In the genomic region with DNA sequence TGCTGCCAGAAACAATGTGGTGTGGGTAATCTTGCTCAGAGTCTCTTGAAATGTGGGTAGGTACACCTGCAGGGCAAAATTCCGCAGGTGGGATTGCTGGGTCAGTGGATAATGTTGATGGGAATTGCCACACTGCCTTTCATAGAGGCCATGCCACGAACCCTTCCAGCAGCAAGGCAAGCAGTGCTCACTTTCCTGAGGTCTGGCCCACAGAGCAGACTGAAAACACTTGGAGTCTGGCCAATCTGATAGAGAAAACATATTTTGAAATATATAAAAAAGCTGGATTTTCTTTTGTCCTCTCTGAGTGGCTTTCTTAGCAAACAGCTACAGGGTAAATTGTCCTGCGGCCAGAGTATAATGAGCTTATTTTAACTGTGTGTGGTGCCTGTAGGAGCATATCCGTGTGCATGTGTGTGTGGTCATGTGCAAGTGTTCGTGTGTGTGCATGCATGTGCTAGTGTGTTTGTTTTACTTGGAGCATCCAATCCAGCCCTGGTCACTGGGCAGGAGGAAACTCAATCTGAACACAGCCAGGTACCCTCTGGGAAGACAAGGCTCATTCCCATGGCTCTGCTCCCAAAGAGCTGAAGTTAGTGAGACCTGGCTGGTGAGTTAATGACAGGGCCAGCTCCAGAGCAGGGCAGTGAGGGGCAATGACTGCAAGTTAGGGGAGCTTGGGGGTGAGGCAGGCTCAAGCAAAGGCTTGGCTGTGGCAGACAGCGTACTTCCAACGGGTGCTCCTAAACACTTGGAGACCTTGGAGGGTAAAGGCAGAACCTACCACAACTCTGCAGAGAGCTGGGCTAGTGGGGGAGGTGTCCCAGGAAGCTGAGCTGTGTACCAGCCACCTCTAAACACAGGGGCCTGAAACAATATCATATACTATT, we compare ENCODE assay signal across 14 cellular contexts.
DNase-seq lines count a peak whose midpoint lies in the region; ATAC-seq and TF ChIP-seq lines count a peak whose summit lies in the region.
"Had no signal": no experiment of that assay in that cellular context is flagged by ENCODE, and none has a peak within 500 bp of the region (broad histone marks: within the 10 kb centered on the region; RNA-seq: fewer than 3 reads in every experiment).

No MANE protein-coding gene starts in this region.

- ATAC-seq in HCT116 (0 out of 2 replicates have a peak, but pooled peaks have one; percentile 6), HG03025 (IDR thresholded peaks at IDR 0.05; ENCODE audit: low FRiP score, unreplicated experiment) (no peak), T-cell (replicated peaks in 1 of 4) (no peak)
- ATAC-seq: activated T-helper 17 cell treated with anti-CD3 and anti-CD28 coated beads, Interleukin-2, amount 50 U/mL, for 72 hours had no signal

- no peak overlapping the region for H2AFZ ChIP-seq in HCT116 (ENCODE audit: low read depth, low read length, poor library complexity, severe bottlenecking)

- H3K36me3 ChIP-seq in HCT116 (ENCODE audit: control insufficient read depth in 1 of 2, insufficient read depth in 2 of 2, low read length in 2 of 2) (no peaks in the 10 kb centered on the region), ascending aorta (no peaks in the 10 kb centered on the region), kidney epithelial cell (ENCODE audit: control insufficient read depth, insufficient read depth, low read length) (no peaks in the 10 kb centered on the region)
- H3K36me3 ChIP-seq: heart left ventricle had no signal

- POLR2A ChIA-PET in HCT116 (lab: Charles Lee) (no interaction called here), T-cell (lab: Charles Lee) (interaction anchor here in 1 of 2 donors (0.5 kb wide), 1 partner anchor 688 kb away, joined by 7 read pairs; no protein-coding TSS in a partner anchor)

- BruUV-seq in HCT116 (replicated peaks; lab: Mats Ljungman, UMichigan) = no TSS peak

- CTCF ChIA-PET in HCT116 (lab: Charles Lee) = no interaction called here
- CTCF ChIA-PET in T-cell (lab: Charles Lee) = no interaction called here

- H3K27ac ChIP-seq in HCT116 (ENCODE audit: low read depth, low read length) (no peak overlapping the region), ascending aorta (peak overlapping the region; percentile 54 to 62)
- H3K27ac ChIP-seq: heart left ventricle, testis had no signal

- H3K9me3 ChIP-seq in HCT116 (ENCODE audit: control insufficient read depth in 1 of 2, insufficient read depth in 1 of 2, low read depth in 1 of 2, low read length in 2 of 2) = no peaks in the 10 kb centered on the region
- no peaks in the 10 kb centered on the region for H3K9me3 ChIP-seq in ascending aorta
- H3K9me3 ChIP-seq: heart left ventricle, testis had no signal

- H3K27me3 Mint-ChIP-seq in glutamatergic neuron (ENCODE audit: unreplicated experiment) = peaks cover 15% of the 10 kb centered on the region
- H3K27me3 Mint-ChIP-seq in osteocyte (ENCODE audit: unreplicated experiment) = peaks cover 15% of the 10 kb centered on the region
- peaks cover 5 to 10% of the 10 kb centered on the region in 2 donors for H3K27me3 Mint-ChIP-seq in T-cell

- TF ChIP-seq CTCF in HCT116 (IDR thresholded peaks at IDR 0.05 in 2 of 3, conservative IDR thresholded peaks at IDR 0.05 in 1 of 3; ENCODE audit: borderline replicate concordance in 1 of 3, insufficient read depth in 1 of 3, low read depth in 2 of 3, low read length in 2 of 3) = no peak
- no peak for TF ChIP-seq CTCF in ascending aorta (IDR thresholded peaks at IDR 0.05)
- TF ChIP-seq CTCF in kidney epithelial cell (IDR thresholded peaks at IDR 0.05; ENCODE audit: insufficient read depth, low read length, poor library complexity, severe bottlenecking) = no peak
- TF ChIP-seq CTCF in glutamatergic neuron (IDR thresholded peaks at IDR 0.05; ENCODE audit: partially characterized antibody, unreplicated experiment) = no peak
- no peak for TF ChIP-seq CTCF in osteocyte (IDR thresholded peaks at IDR 0.05)

- no peaks in the 10 kb centered on the region for H3K36me3 Mint-ChIP-seq in glutamatergic neuron (ENCODE audit: unreplicated experiment)
- no peaks in the 10 kb centered on the region for H3K36me3 Mint-ChIP-seq in osteocyte (ENCODE audit: unreplicated experiment)
- H3K36me3 Mint-ChIP-seq in T-cell = no peaks in the 10 kb centered on the region

- intact Hi-C loops in HCT116 (cut with micrococcal nuclease) = no loop called here
- intact Hi-C loops in ascending aorta (cut with DNase I) = no loop called here

- RAD21 ChIA-PET in HCT116 (lab: Charles Lee; ENCODE audit: low non-redundant PET in 1 of 2, low total read pairs in 2 of 2, uncharacterized antibody in 2 of 2, unreplicated experiment in 2 of 2) = no interaction called here

- H3K4me1 Mint-ChIP-seq in glutamatergic neuron (ENCODE audit: low read depth, unreplicated experiment) (peaks cover 3% of the 10 kb centered on the region), osteocyte (ENCODE audit: unreplicated experiment) (no peaks in the 10 kb centered on the region), T-cell (no peaks in the 10 kb centered on the region)
- H3K4me1 Mint-ChIP-seq: activated T-helper 17 cell treated with anti-CD3 and anti-CD28 coated beads, Interleukin-2, amount 50 U/mL, for 72 hours had no signal

- H3K4me2 ChIP-seq in HCT116 (ENCODE audit: low read length) = no peak overlapping the region

- no peak for TF ChIP-seq POLR2A in HCT116 (IDR thresholded peaks at IDR 0.05; ENCODE audit: borderline replicate concordance, extremely low read depth, insufficient read depth, insufficient read length)

- no peak overlapping the region for H3K27ac Mint-ChIP-seq in glutamatergic neuron (ENCODE audit: unreplicated experiment)
- no peak overlapping the region for H3K27ac Mint-ChIP-seq in osteocyte (ENCODE audit: unreplicated experiment)
- no peak overlapping the region for H3K27ac Mint-ChIP-seq in T-cell
- H3K27ac Mint-ChIP-seq: activated T-helper 17 cell treated with anti-CD3 and anti-CD28 coated beads, Interleukin-2, amount 50 U/mL, for 72 hours had no signal

- no peak overlapping the region for H3K9ac ChIP-seq in HCT116 (ENCODE audit: low read length)

- H3K9me3 Mint-ChIP-seq in glutamatergic neuron (ENCODE audit: unreplicated experiment) = peaks cover 9% of the 10 kb centered on the region
- no peaks in the 10 kb centered on the region for H3K9me3 Mint-ChIP-seq in osteocyte (ENCODE audit: unreplicated experiment)
- no peaks in the 10 kb centered on the region for H3K9me3 Mint-ChIP-seq in T-cell
- H3K9me3 Mint-ChIP-seq: activated T-helper 17 cell treated with anti-CD3 and anti-CD28 coated beads, Interleukin-2, amount 50 U/mL, for 72 hours had no signal

- no peaks in the 10 kb centered on the region for H4K20me1 ChIP-seq in HCT116 (ENCODE audit: insufficient read depth)

- DNase-seq in AG20443 (ENCODE audit: low spot score) (peak; percentile 41), HCT116 (ENCODE audit: low read depth, low spot score) (no peak), ascending aorta (ENCODE audit: low spot score in 2 of 2) (no peak), kidney epithelial cell (ENCODE audit: low read depth) (peak; percentile 1), glutamatergic neuron (no peak), osteocyte (ENCODE audit: extremely low spot score, unreplicated experiment) (no peak), T-cell (no peak)
- DNase-seq: midbrain, NCI-H2227 treated with DMSO at 0.1 percent for 48 hours, SHP77 treated with DMSO at 0.1 percent for 48 hours had no signal

- no peak overlapping the region for H3K4me3 ChIP-seq in HCT116 (replicated peaks in 1 of 2; ENCODE audit: low read depth in 1 of 2, low read length in 2 of 2)
- H3K4me3 ChIP-seq in ascending aorta = no peak overlapping the region
- no peak overlapping the region for H3K4me3 ChIP-seq in kidney epithelial cell (ENCODE audit: low read depth, low read length)
- H3K4me3 ChIP-seq: heart left ventricle, testis had no signal

- no peak for TF ChIP-seq RAD21 in HCT116 (IDR thresholded peaks at IDR 0.05; ENCODE audit: low read depth)

- H3K4me3 Mint-ChIP-seq in glutamatergic neuron (ENCODE audit: unreplicated experiment) (no peak overlapping the region), osteocyte (ENCODE audit: unreplicated experiment) (no peak overlapping the region), T-cell (no peak overlapping the region)
- H3K4me3 Mint-ChIP-seq: activated T-helper 17 cell treated with anti-CD3 and anti-CD28 coated beads, Interleukin-2, amount 50 U/mL, for 72 hours had no signal

- no peaks in the 10 kb centered on the region for H3K79me2 ChIP-seq in HCT116 (ENCODE audit: insufficient read depth, low read length)

- H3K4me1 ChIP-seq in HCT116 (ENCODE audit: control insufficient read depth in 1 of 2, insufficient read depth in 2 of 2, low read length in 2 of 2) (no peaks in the 10 kb centered on the region), ascending aorta (peaks cover 9 to 10% of the 10 kb centered on the region in 2 donors)

- H3K27me3 ChIP-seq in HCT116 (ENCODE audit: insufficient read depth, low read length) (no peaks in the 10 kb centered on the region), ascending aorta (no peaks in the 10 kb centered on the region), kidney epithelial cell (ENCODE audit: control insufficient read depth, insufficient read depth, low read length) (peaks cover 19% of the 10 kb centered on the region)
- H3K27me3 ChIP-seq: testis had no signal

- no peaks in the 10 kb centered on the region for H3K9me2 ChIP-seq in HCT116 (ENCODE audit: insufficient read depth)

TF ChIP-seq in HCT116, 20 proteins besides CTCF, POLR2A, EP300 and RAD21:
- no peak for TF ChIP-seq SRF (IDR thresholded peaks at IDR 0.05; ENCODE audit: low read depth)
- TF ChIP-seq YY1 (IDR thresholded peaks at IDR 0.05; ENCODE audit: extremely low read depth, insufficient replicate concordance, low read depth, low read length) = no peak
- no peak for TF ChIP-seq ZFX (IDR thresholded peaks at IDR 0.05)
- no peak for TF ChIP-seq CBX3 (IDR thresholded peaks at IDR 0.05; ENCODE audit: low read depth)
- no peak for TF ChIP-seq CEBPB (IDR thresholded peaks at IDR 0.05; ENCODE audit: low read depth)
- TF ChIP-seq EGR1 (IDR thresholded peaks at IDR 0.05; ENCODE audit: low read depth) = no peak
- no peak for TF ChIP-seq ELF1 (IDR thresholded peaks at IDR 0.05; ENCODE audit: borderline replicate concordance, low read depth)
- TF ChIP-seq, protein P1, sequence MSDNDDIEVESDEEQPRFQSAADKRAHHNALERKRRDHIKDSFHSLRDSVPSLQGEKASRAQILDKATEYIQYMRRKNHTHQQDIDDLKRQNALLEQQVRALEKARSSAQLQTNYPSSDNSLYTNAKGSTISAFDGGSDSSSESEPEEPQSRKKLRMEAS (IDR thresholded peaks at IDR 0.05) = no peak
- no peak for TF ChIP-seq EZH2phosphoT487 (IDR thresholded peaks at IDR 0.05; ENCODE audit: borderline replicate concordance)
- TF ChIP-seq JUND (IDR thresholded peaks at IDR 0.05) = no peak
- TF ChIP-seq SIN3A (IDR thresholded peaks at IDR 0.05; ENCODE audit: low read depth) = no peak
- no peak for TF ChIP-seq SP1 (IDR thresholded peaks at IDR 0.05; ENCODE audit: low read depth)
- TF ChIP-seq ZNF274 (IDR thresholded peaks at IDR 0.05; ENCODE audit: low read depth, low read length) = no peak
- no peak for TF ChIP-seq POLR2AphosphoS5 (IDR thresholded peaks at IDR 0.05; ENCODE audit: low read depth, low read length)

Comparison
In these comparisons a context has a peak if more than half of its experiments do, and no peak if none do; other contexts are left out.
1. DNase-seq: peak in AG20443 (single experiment) and kidney epithelial cell (single experiment); none in HCT116 (single experiment), ascending aorta (0 of 2), glutamatergic neuron (single experiment), osteocyte (single experiment) and T-cell (0 of 34).